ENCODE assay signal across 8 cellular contexts in genomic region chr13:28717170-28717569, GRCh38. TPM values are rescaled to one million over a fixed set of nuclear protein-coding genes. Genes with fewer than 3 reads are reported as not detected.
DNase-seq lines count a peak whose midpoint lies in the region; ATAC-seq and TF ChIP-seq lines count a peak whose summit lies in the region.

No MANE protein-coding gene starts in this region.

- intact Hi-C loops in activated naive CD4-positive, alpha-beta T cell treated with anti-CD3 and anti-CD28 coated beads for 36 hours (cut with micrococcal nuclease) = loop anchor here (10.0 kb wide), 1 partner anchor 878 kb away; the partner anchor contains the start of gene SLC7A1

- no peak overlapping the region for H2AFZ ChIP-seq in mesenchymal stem cell (ENCODE audit: low read depth, low read length)

- no peak overlapping the region for H4K8ac ChIP-seq in mesenchymal stem cell (ENCODE audit: low read length)

- TF ChIP-seq POLR2A in suprapubic skin (IDR thresholded peaks at IDR 0.05) = no peak

- 62% methylated on average over 3 of the region's 3 CpGs for WGBS in mesenchymal stem cell
- WGBS in suprapubic skin = 74% methylated on average over 3 of the region's 3 CpGs

- peak overlapping the region in 1 of 2 experiments; percentile 75 for H3K14ac ChIP-seq in mesenchymal stem cell (ENCODE audit: low read length in 2 of 2)

- CTCF ChIA-PET in activated naive CD4-positive, alpha-beta T cell treated with anti-CD3 and anti-CD28 coated beads for 36 hours (lab: Charles Lee) = no interaction called here

- H3K27ac Mint-ChIP-seq in activated naive CD4-positive, alpha-beta T cell treated with anti-CD3 and anti-CD28 coated beads for 36 hours = no peak overlapping the region

- H3K4me1 ChIP-seq in mesenchymal stem cell (ENCODE audit: control insufficient read depth, insufficient read depth, low read depth, low read length) (peaks cover 4% of the 10 kb centered on the region), suprapubic skin (peaks cover 24% of the 10 kb centered on the region)

- no peaks in the 10 kb centered on the region for H3K36me3 ChIP-seq in mesenchymal stem cell (ENCODE audit: control insufficient read depth in 1 of 2, insufficient read depth in 2 of 2, low read depth in 1 of 2, low read length in 2 of 2)
- no peaks in the 10 kb centered on the region for H3K36me3 ChIP-seq in suprapubic skin

- H3K4me2 ChIP-seq in mesenchymal stem cell (ENCODE audit: low read length, poor library complexity, severe bottlenecking) = no peak overlapping the region

- peak overlapping the region; percentile 63 for H2AK5ac ChIP-seq in mesenchymal stem cell (ENCODE audit: low read length, severe bottlenecking)

- H3K27me3 ChIP-seq in mesenchymal stem cell (ENCODE audit: control insufficient read depth in 1 of 2, insufficient read depth in 1 of 2, low read length in 2 of 2) = no peaks in the 10 kb centered on the region
- H3K27me3 ChIP-seq in suprapubic skin = no peaks in the 10 kb centered on the region

- H3K9me3 ChIP-seq in mesenchymal stem cell (ENCODE audit: control insufficient read depth, low read length) (no peaks in the 10 kb centered on the region), suprapubic skin (no peaks in the 10 kb centered on the region)

- H4K91ac ChIP-seq in mesenchymal stem cell (ENCODE audit: low read length) = no peak overlapping the region

- peaks cover 22% of the 10 kb centered on the region for H3K4me1 Mint-ChIP-seq in activated naive CD4-positive, alpha-beta T cell treated with anti-CD3 and anti-CD28 coated beads for 36 hours (ENCODE audit: low read depth)

- no peak for TF ChIP-seq CTCF in suprapubic skin (IDR thresholded peaks at IDR 0.05)

- H3K9ac ChIP-seq in mesenchymal stem cell (ENCODE audit: low read length) = no peak overlapping the region

- peak overlapping the region in 1 of 2 experiments; percentile 82 for H3K18ac ChIP-seq in mesenchymal stem cell (ENCODE audit: low read depth in 1 of 2, low read length in 2 of 2)

- H3K9me3 Mint-ChIP-seq in activated naive CD4-positive, alpha-beta T cell treated with anti-CD3 and anti-CD28 coated beads for 36 hours = no peaks in the 10 kb centered on the region

- H2BK12ac ChIP-seq in mesenchymal stem cell (ENCODE audit: low read length in 2 of 2) = peak overlapping the region in 1 of 2 experiments; percentile 34

- no peaks in the 10 kb centered on the region for H3K27me3 Mint-ChIP-seq in activated naive CD4-positive, alpha-beta T cell treated with anti-CD3 and anti-CD28 coated beads for 36 hours (ENCODE audit: low read depth)

- peak overlapping the region; percentile 94 for H3K4me3 Mint-ChIP-seq in activated naive CD4-positive, alpha-beta T cell treated with anti-CD3 and anti-CD28 coated beads for 36 hours

- no peak overlapping the region for H3K23ac ChIP-seq in mesenchymal stem cell (ENCODE audit: low read length in 2 of 2)

- DNase-seq in activated naive CD4-positive, alpha-beta T cell treated with anti-CD3 and anti-CD28 coated beads for 36 hours = no peak
- DNase-seq in activated naive CD4-positive, alpha-beta T cell treated with Interleukin-2 at 50 U/mL for 16 hours = no peak
- DNase-seq in mesenchymal stem cell (peak; percentile 26), suprapubic skin (ENCODE audit: low spot score in 2 of 2) (no peak), DMS53 treated with DMSO at 0.1 percent for 48 hours (lab: John Stamatoyannopoulos, UW; ENCODE audit: unreplicated experiment) (no peak), DMS114 treated with DMSO at 0.1 percent for 48 hours (lab: John Stamatoyannopoulos, UW; ENCODE audit: unreplicated experiment) (no peak)

- peak overlapping the region in 1 of 2 experiments; percentile 76 for H3K4ac ChIP-seq in mesenchymal stem cell (ENCODE audit: low read depth in 1 of 2, low read length in 2 of 2)

- peaks cover 11% of the 10 kb centered on the region for H3K36me3 Mint-ChIP-seq in activated naive CD4-positive, alpha-beta T cell treated with anti-CD3 and anti-CD28 coated beads for 36 hours (ENCODE audit: low read depth)

- no peak overlapping the region for H2BK15ac ChIP-seq in mesenchymal stem cell (ENCODE audit: low read depth, poor library complexity, severe bottlenecking)

- H2BK5ac ChIP-seq in mesenchymal stem cell (ENCODE audit: low read depth, low read length, poor library complexity, severe bottlenecking) = no peak overlapping the region

- H3K4me3 ChIP-seq in mesenchymal stem cell (ENCODE audit: insufficient read depth in 1 of 2, low read depth in 1 of 2, low read length in 2 of 2) = no peak overlapping the region
- H3K4me3 ChIP-seq in suprapubic skin = no peak overlapping the region

- peaks cover 2% of the 10 kb centered on the region for H3K79me1 ChIP-seq in mesenchymal stem cell (replicated peaks; ENCODE audit: low read length, poor library complexity, severe bottlenecking)

- no peak overlapping the region for H2BK120ac ChIP-seq in mesenchymal stem cell (ENCODE audit: low read depth, low read length)

- ATAC-seq in HG03175 (IDR thresholded peaks at IDR 0.05; ENCODE audit: unreplicated experiment) = no peak

- H3K27ac ChIP-seq in angular gyrus (ENCODE audit: low read depth, low read length) (peak overlapping the region; percentile 90), mesenchymal stem cell (ENCODE audit: low read length, poor library complexity, severe bottlenecking) (no peak overlapping the region), suprapubic skin (peak overlapping the region; percentile 15)

- no peak for TF ChIP-seq EP300 in suprapubic skin (IDR thresholded peaks at IDR 0.05)

RNA-seq across cellular contexts. Expression of gene SLC46A3, which starts 1.6 kb away (rescaled TPM):
- total RNA-seq in activated naive CD4-positive, alpha-beta T cell treated with anti-CD3 and anti-CD28 coated beads for 36 hours = 1 to 10 TPM; 2.2 to 3.2 TPM
- polyA plus RNA-seq in mesenchymal stem cell (2013, experiment 1 of 2) = 8.0 TPM
- 8.9 TPM for polyA plus RNA-seq in mesenchymal stem cell (2013, experiment 2 of 2)
- 10 to 100 TPM in 2 of 4 donors, 1 to 10 TPM in 2; 5.3 to 13.8 (median 9.6) TPM for total RNA-seq in suprapubic skin

RNA-seq across cellular contexts. Expression of gene POMP, which starts 58.2 kb away (rescaled TPM):
- 100 to 1,000 TPM; 106 to 108 TPM for total RNA-seq in activated naive CD4-positive, alpha-beta T cell treated with anti-CD3 and anti-CD28 coated beads for 36 hours
- polyA plus RNA-seq in mesenchymal stem cell (2013, experiment 1 of 2) = 172 TPM
- polyA plus RNA-seq in mesenchymal stem cell (2013, experiment 2 of 2) = 184 TPM
- 10 to 100 TPM; 24.1 to 48.7 (median 35.5) TPM for total RNA-seq in suprapubic skin
